ENCODE assay signal across 24 cellular contexts in genomic region chr5:4372481-4372880, GRCh38.
"Had no signal": no experiment of that assay in that cellular context is flagged by ENCODE, and none has a peak within 500 bp of the region (broad histone marks: within the 10 kb centered on the region; RNA-seq: fewer than 3 reads in every experiment).

No MANE protein-coding gene starts in this region.

- H3K27ac ChIP-seq: VCaP had no signal

- DNase-seq: activated CD4-positive, alpha-beta memory T cell treated with anti-CD3 and anti-CD28 coated beads, Interleukin-2, amount 10 ng/mL, durations not matched to agents 7 days and 5 days; activated CD4-positive, alpha-beta T cell treated with anti-CD3 and anti-CD28 coated beads for 36 hours; activated CD4-positive, alpha-beta T cell treated with anti-CD3 and anti-CD28 coated beads, Interleukin-2, amount 50 U/mL, for 1 hour; activated gamma-delta T cell; activated naive CD4-positive, alpha-beta T cell treated with anti-CD3 and anti-CD28 coated beads, Interleukin-2, amount 10 ng/mL, durations not matched to agents 7 days and 5 days; activated naive CD8-positive, alpha-beta T cell treated with anti-CD3 and anti-CD28 coated beads for 36 hours; activated T-cell treated with anti-CD3 and anti-CD28 coated beads for 4 hours; activated T-cell treated with anti-CD3 and anti-CD28 coated beads, Interleukin-2, amount 50 U/mL, for 48 hours; caudate nucleus; Kasumi-1; KBM-7; NCI-H1092; NCI-H1436; NCI-H1694 treated with DMSO at 0.1 percent for 48 hours; NCI-H2029 treated with DMSO at 0.1 percent for 48 hours; NCI-H345; NCI-H510A; NCI-H69; PC-3; SHP77 treated with DMSO at 0.1 percent for 48 hours; T-cell; T-helper 2 cell had no signal

- ATAC-seq: activated CD4-positive, alpha-beta T cell treated with anti-CD3 and anti-CD28 coated beads for 36 hours; activated T-helper 17 cell treated with anti-CD3 and anti-CD28 coated beads, Interleukin-2, amount 50 U/mL, for 72 hours; PC-3; T-cell had no signal
